8 cellular contexts compared by ENCODE assay signal in genomic region chr2:120205901-120206581, GRCh38. TPM values are rescaled to one million over a fixed set of nuclear protein-coding genes. Genes with fewer than 3 reads are reported as not detected.
A peak's percentile ranks its signal among the peaks of the same experiment; 100 is the strongest.
DNase-seq lines count a peak whose midpoint lies in the region; ATAC-seq and TF ChIP-seq lines count a peak whose summit lies in the region.

No MANE protein-coding gene starts in this region.

- H3K27ac ChIP-seq in MM.1S (ENCODE audit: low read length), result no peak overlapping the region
- no peak overlapping the region for H3K27ac ChIP-seq in neural progenitor cell

- peak; percentile 62 for DNase-seq in GM10248 (ENCODE audit: extremely low spot score)
- no peak for DNase-seq in MM.1S
- DNase-seq in activated naive CD8-positive, alpha-beta T cell treated with anti-CD3 and anti-CD28 coated beads, Interleukin-2, amount 50 U/mL, for 24 hours, result peak; percentile 70
- DNase-seq in neural progenitor cell (ENCODE audit: low spot score), result peak; percentile 80
- no peak for DNase-seq in occipital lobe (lab: John Stamatoyannopoulos, UW)
- DNase-seq in middle frontal gyrus (ENCODE audit: extremely low spot score, low spot score), result no peak

- no peaks in the 10 kb centered on the region for H3F3A ChIP-seq in MM.1S (ENCODE audit: insufficient read depth, low read length)
- peaks cover 3% of the 10 kb centered on the region for H3F3A ChIP-seq in neural progenitor cell (ENCODE audit: low read depth)

- H3K36me3 Mint-ChIP-seq in activated naive CD8-positive, alpha-beta T cell treated with anti-CD3 and anti-CD28 coated beads, Interleukin-2, amount 50 U/mL, for 24 hours (ENCODE audit: low read depth), result no peaks in the 10 kb centered on the region
- no peaks in the 10 kb centered on the region for H3K36me3 Mint-ChIP-seq in neural progenitor cell

- CTCF ChIA-PET in GM10248 (lab: Yijun Ruan, JAX), result interaction anchor here (0.6 to 1.8 kb wide), 9 partner anchors 10 to 108 kb away, joined by 3 to 23 read pairs (median 3); no protein-coding TSS in a partner anchor

- H3K4me2 ChIP-seq in MM.1S (ENCODE audit: low read depth, low read length), result no peak overlapping the region
- no peak overlapping the region for H3K4me2 ChIP-seq in neural progenitor cell

- H3K4me1 ChIP-seq in MM.1S (ENCODE audit: low read length), result no peaks in the 10 kb centered on the region
- H3K4me1 ChIP-seq in neural progenitor cell, result peaks cover 3% of the 10 kb centered on the region

- H3K9me3 ChIP-seq in MM.1S (replicated peaks; ENCODE audit: insufficient read depth, low read length) (no peaks in the 10 kb centered on the region), neural progenitor cell (ENCODE audit: low read depth) (no peaks in the 10 kb centered on the region)

- no peaks in the 10 kb centered on the region for H4K20me1 ChIP-seq in MM.1S (ENCODE audit: insufficient read depth, low read length)
- H4K20me1 ChIP-seq in neural progenitor cell (ENCODE audit: low read depth), result no peaks in the 10 kb centered on the region

- H3K36me3 ChIP-seq in MM.1S (replicated peaks; ENCODE audit: insufficient read depth, low read length) (no peaks in the 10 kb centered on the region), neural progenitor cell (no peaks in the 10 kb centered on the region)

- H3K9ac ChIP-seq in MM.1S (ENCODE audit: low read length) (no peak overlapping the region), neural progenitor cell (no peak overlapping the region)

- H3K9me3 Mint-ChIP-seq in activated naive CD8-positive, alpha-beta T cell treated with anti-CD3 and anti-CD28 coated beads, Interleukin-2, amount 50 U/mL, for 24 hours, result no peaks in the 10 kb centered on the region
- H3K9me3 Mint-ChIP-seq in neural progenitor cell, result no peaks in the 10 kb centered on the region

- H3K4me3 ChIP-seq in MM.1S (ENCODE audit: low read length) (no peak overlapping the region), neural progenitor cell (no peak overlapping the region)

- H2AFZ ChIP-seq in MM.1S (ENCODE audit: low read length) (no peak overlapping the region), neural progenitor cell (replicated peaks) (no peak overlapping the region)

- POLR2A ChIA-PET in GM10248 (lab: Yijun Ruan, JAX), result no interaction called here

- H3K9me2 ChIP-seq in MM.1S (replicated peaks; ENCODE audit: insufficient read depth, low read length), result no peaks in the 10 kb centered on the region

- H3K27me3 Mint-ChIP-seq in activated naive CD8-positive, alpha-beta T cell treated with anti-CD3 and anti-CD28 coated beads, Interleukin-2, amount 50 U/mL, for 24 hours, result no peaks in the 10 kb centered on the region
- H3K27me3 Mint-ChIP-seq in neural progenitor cell (ENCODE audit: insufficient read depth, low read depth), result peaks cover 2% of the 10 kb centered on the region

- no peaks in the 10 kb centered on the region for H3K27me3 ChIP-seq in MM.1S (replicated peaks; ENCODE audit: insufficient read depth, low read length)
- H3K27me3 ChIP-seq in neural progenitor cell, result no peaks in the 10 kb centered on the region

- ATAC-seq in activated naive CD8-positive, alpha-beta T cell treated with anti-CD3 and anti-CD28 coated beads, Interleukin-2, amount 50 U/mL, for 24 hours, result peak; percentile 47
- ATAC-seq in GM21423 (IDR thresholded peaks at IDR 0.05; ENCODE audit: unreplicated experiment) (no peak), HG03457 (IDR thresholded peaks at IDR 0.05; ENCODE audit: unreplicated experiment) (no peak)

- H3K4me1 Mint-ChIP-seq in activated naive CD8-positive, alpha-beta T cell treated with anti-CD3 and anti-CD28 coated beads, Interleukin-2, amount 50 U/mL, for 24 hours, result peaks cover 12% of the 10 kb centered on the region
- peaks cover 5% of the 10 kb centered on the region for H3K4me1 Mint-ChIP-seq in neural progenitor cell

- peak; percentile 47 for TF ChIP-seq CTCF in GM10248 (IDR thresholded peaks at IDR 0.05; ENCODE audit: control extremely low read depth, extremely low read depth, low read depth, missing control alignments)
- TF ChIP-seq CTCF in MM.1S (IDR thresholded peaks at IDR 0.05; ENCODE audit: low read length), result peak; percentile 44
- TF ChIP-seq CTCF in neural progenitor cell (IDR thresholded peaks at IDR 0.05), result peak; percentile 80

- H3K27ac Mint-ChIP-seq in activated naive CD8-positive, alpha-beta T cell treated with anti-CD3 and anti-CD28 coated beads, Interleukin-2, amount 50 U/mL, for 24 hours, result no peak overlapping the region
- H3K27ac Mint-ChIP-seq in neural progenitor cell, result no peak overlapping the region

- no peak overlapping the region for H3K4me3 Mint-ChIP-seq in activated naive CD8-positive, alpha-beta T cell treated with anti-CD3 and anti-CD28 coated beads, Interleukin-2, amount 50 U/mL, for 24 hours
- H3K4me3 Mint-ChIP-seq in neural progenitor cell, result no peak overlapping the region

- H3K79me2 ChIP-seq in MM.1S (ENCODE audit: low read length) (no peaks in the 10 kb centered on the region), neural progenitor cell (ENCODE audit: low read depth) (no peaks in the 10 kb centered on the region)

RNA-seq across cellular contexts. Expression of gene TMEM185B, which starts 17.2 kb away (rescaled TPM):
- total RNA-seq in neural progenitor cell (ENCODE audit: low replicate concordance), result 11.1 and 15.3 TPM in 2 replicates
- total RNA-seq in occipital lobe, result 18.6 TPM

RNA-seq across cellular contexts. Expression of gene RALB, which starts 46.6 kb away (rescaled TPM):
- total RNA-seq in neural progenitor cell (ENCODE audit: low replicate concordance) (55.3 and 79.8 TPM in 2 replicates), occipital lobe (35.6 TPM)

Comparison
In these comparisons a context has a peak if more than half of its experiments do, and no peak if none do; other contexts are left out.
1. DNase-seq: peak in GM10248 (single experiment), activated naive CD8-positive, alpha-beta T cell treated with anti-CD3 and anti-CD28 coated beads, Interleukin-2, amount 50 U/mL, for 24 hours (single experiment) and neural progenitor cell (single experiment); none in MM.1S (single experiment), occipital lobe (single experiment) and middle frontal gyrus (single experiment).
2. Peak in every context shown above with its lines, with median percentiles within 50 percentile points of each other: CTCF ChIP-seq.